ENCODE assay signal across 9 cellular contexts in the genomic region with DNA sequence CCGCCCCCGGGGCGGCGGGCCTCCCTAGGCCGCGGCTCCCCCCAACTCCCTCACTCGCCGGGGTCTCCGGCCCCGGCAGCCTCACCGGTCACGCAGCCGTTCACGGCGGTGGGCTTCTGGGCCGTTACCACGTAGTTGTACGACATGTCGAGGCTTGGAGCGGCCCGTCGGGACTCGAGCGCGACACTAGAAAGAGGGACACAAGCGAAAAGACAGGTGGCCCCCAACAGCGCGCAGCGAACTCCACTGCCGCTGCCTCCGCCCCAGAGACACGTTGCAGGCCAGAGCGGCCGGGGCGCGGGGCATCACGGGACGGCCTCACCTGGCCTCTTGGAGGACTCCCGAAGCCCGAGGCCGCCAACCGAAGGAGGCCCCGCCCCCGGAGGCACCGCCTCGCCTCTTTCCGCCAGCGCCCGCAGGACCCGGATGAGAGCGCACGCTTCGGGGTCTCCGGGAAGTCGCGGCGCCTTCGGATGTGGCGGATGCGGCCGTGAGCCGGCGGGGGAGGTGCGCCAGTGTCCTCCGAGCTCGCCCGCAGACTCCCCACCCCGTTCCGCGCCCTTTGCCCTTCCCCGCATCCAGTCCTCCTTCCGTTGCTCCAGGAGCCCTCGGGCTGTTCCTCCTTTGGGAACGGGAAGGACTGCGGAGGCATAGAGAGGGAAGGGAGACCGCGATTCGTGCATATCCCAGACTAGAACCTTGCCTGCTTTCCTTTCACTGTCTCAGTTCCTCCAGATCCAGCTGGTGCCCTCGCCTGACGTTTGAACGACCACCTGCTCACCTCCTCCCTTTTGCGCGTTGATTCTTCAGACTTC. TPM values are rescaled to one million over a fixed set of nuclear protein-coding genes. Genes with fewer than 3 reads are reported as not detected.
DNase-seq lines count a peak whose midpoint lies in the region; ATAC-seq, FAIRE-seq and TF ChIP-seq lines count a peak whose summit lies in the region.
"Had no signal": no experiment of that assay in that cellular context is flagged by ENCODE, and none has a peak within 500 bp of the region (broad histone marks: within the 10 kb centered on the region; RNA-seq: fewer than 3 reads in every experiment).

A gene (minus strand): TSS at position 283 of the 815 bp plus-strand sequence. CDS start 137 bp downstream, at position 146.
A gene with protein sequence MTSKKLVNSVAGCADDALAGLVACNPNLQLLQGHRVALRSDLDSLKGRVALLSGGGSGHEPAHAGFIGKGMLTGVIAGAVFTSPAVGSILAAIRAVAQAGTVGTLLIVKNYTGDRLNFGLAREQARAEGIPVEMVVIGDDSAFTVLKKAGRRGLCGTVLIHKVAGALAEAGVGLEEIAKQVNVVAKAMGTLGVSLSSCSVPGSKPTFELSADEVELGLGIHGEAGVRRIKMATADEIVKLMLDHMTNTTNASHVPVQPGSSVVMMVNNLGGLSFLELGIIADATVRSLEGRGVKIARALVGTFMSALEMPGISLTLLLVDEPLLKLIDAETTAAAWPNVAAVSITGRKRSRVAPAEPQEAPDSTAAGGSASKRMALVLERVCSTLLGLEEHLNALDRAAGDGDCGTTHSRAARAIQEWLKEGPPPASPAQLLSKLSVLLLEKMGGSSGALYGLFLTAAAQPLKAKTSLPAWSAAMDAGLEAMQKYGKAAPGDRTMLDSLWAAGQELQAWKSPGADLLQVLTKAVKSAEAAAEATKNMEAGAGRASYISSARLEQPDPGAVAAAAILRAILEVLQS (plus strand): TSS at position 406 of the 815 bp plus-strand sequence. CDS start 1,501 bp downstream, outside the sequence.

- H3K36me3 Mint-ChIP-seq in activated CD4-positive, alpha-beta T cell treated with anti-CD3 and anti-CD28 coated beads for 36 hours (ENCODE audit: low read depth) = peaks cover 45% of the 10 kb centered on the region
- peaks cover 15% of the 10 kb centered on the region for H3K36me3 Mint-ChIP-seq in chondrocyte (ENCODE audit: low read depth)

- peak; percentile 83 for ATAC-seq in HG03442 (IDR thresholded peaks at IDR 0.05; ENCODE audit: unreplicated experiment)
- peak; percentile 94 for ATAC-seq in activated CD4-positive, alpha-beta T cell treated with anti-CD3 and anti-CD28 coated beads for 36 hours

- peak within 1 kb of the TSS; percentile 97 for H3K4me3 ChIP-seq in kidney epithelial cell (ENCODE audit: low read depth, low read length)

- no peaks in the 10 kb centered on the region for H3K9me3 Mint-ChIP-seq in activated CD4-positive, alpha-beta T cell treated with anti-CD3 and anti-CD28 coated beads for 36 hours (ENCODE audit: low read depth)
- H3K9me3 Mint-ChIP-seq in chondrocyte (ENCODE audit: low read depth) = no peaks in the 10 kb centered on the region

- TF ChIP-seq CTCF in chondrocyte (IDR thresholded peaks at IDR 0.05) (no peak), kidney epithelial cell (IDR thresholded peaks at IDR 0.05; ENCODE audit: insufficient read depth, low read length, poor library complexity, severe bottlenecking) (no peak)

- H3K27me3 Mint-ChIP-seq in activated CD4-positive, alpha-beta T cell treated with anti-CD3 and anti-CD28 coated beads for 36 hours = no peaks in the 10 kb centered on the region
- no peaks in the 10 kb centered on the region for H3K27me3 Mint-ChIP-seq in chondrocyte (ENCODE audit: low read depth)

- DNase-seq in Ammon's horn (ENCODE audit: low spot score) = peak; percentile 94
- peak; percentile 96 for DNase-seq in GM19239 (ENCODE audit: insufficient read length, low spot score)
- DNase-seq in NCI-H524 (lab: John Stamatoyannopoulos, UW) = peak; percentile 86 to 90
- DNase-seq in activated CD4-positive, alpha-beta T cell treated with anti-CD3 and anti-CD28 coated beads for 36 hours = peak; percentile 99
- DNase-seq in chondrocyte (ENCODE audit: low spot score) = peak; percentile 98
- DNase-seq in kidney epithelial cell (ENCODE audit: low read depth) = peak; percentile 60
- DNase-seq in stimulated activated CD4-positive, alpha-beta T cell treated with anti-CD3 and anti-CD28 coated beads, Interleukin-15, amount 100 ng/mL, for 24 hours = peak; percentile 99

- H3K27ac Mint-ChIP-seq in activated CD4-positive, alpha-beta T cell treated with anti-CD3 and anti-CD28 coated beads for 36 hours = peak within 1 kb of the TSS; percentile 100
- H3K27ac Mint-ChIP-seq in chondrocyte (ENCODE audit: unreplicated experiment) = peak within 1 kb of the TSS; percentile 90

- POLR2A ChIA-PET in activated CD4-positive, alpha-beta T cell treated with anti-CD3 and anti-CD28 coated beads for 36 hours (lab: Charles Lee) = interaction anchor here (0.5 to 2.4 kb wide), 5 partner anchors 29 to 174 kb away, joined by 3 to 26 read pairs (median 4); a partner anchor contains a TSS

- FAIRE-seq in GM19239 (lab: Jason Lieb, UNC) = peak; percentile 79
- FAIRE-seq: TTC549 had no signal

- peaks cover 63% of the 10 kb centered on the region for H3K4me1 Mint-ChIP-seq in activated CD4-positive, alpha-beta T cell treated with anti-CD3 and anti-CD28 coated beads for 36 hours
- H3K4me1 Mint-ChIP-seq in chondrocyte (ENCODE audit: low read depth) = peaks cover 51% of the 10 kb centered on the region

- peak within 1 kb of the TSS; percentile 97 for H3K4me3 Mint-ChIP-seq in activated CD4-positive, alpha-beta T cell treated with anti-CD3 and anti-CD28 coated beads for 36 hours
- H3K4me3 Mint-ChIP-seq in chondrocyte (ENCODE audit: unreplicated experiment) = peak within 1 kb of the TSS; percentile 95

- peaks cover 1% of the 10 kb centered on the region for H3K36me3 ChIP-seq in kidney epithelial cell (ENCODE audit: control insufficient read depth, insufficient read depth, low read length)

- H3K27me3 ChIP-seq in kidney epithelial cell (ENCODE audit: control insufficient read depth, insufficient read depth, low read length) = no peaks in the 10 kb centered on the region

- intact Hi-C loops in activated CD4-positive, alpha-beta T cell treated with anti-CD3 and anti-CD28 coated beads for 36 hours (cut with DNase I, micrococcal nuclease) = loop anchor here (1.0 to 10.0 kb wide), 11 partner anchors 29 to 792 kb away; a partner anchor contains a TSS

- CTCF ChIA-PET in activated CD4-positive, alpha-beta T cell treated with anti-CD3 and anti-CD28 coated beads for 36 hours (lab: Charles Lee) = interaction anchor here (0.6 to 7.4 kb wide), 13 partner anchors 23 to 501 kb away, joined by 3 to 185 read pairs (median 4); a partner anchor contains a TSS

RNA-seq across cellular contexts. Expression of the first gene that starts in this region (rescaled TPM):
- 100 to 1,000 TPM; 258 to 268 TPM for total RNA-seq in activated CD4-positive, alpha-beta T cell treated with anti-CD3 and anti-CD28 coated beads for 36 hours
- total RNA-seq in chondrocyte (188 to 264 TPM (median 194 TPM) in 3 replicates), kidney epithelial cell (163 and 165 TPM in 2 replicates)

RNA-seq across cellular contexts. Expression of the second gene that starts in this region (rescaled TPM):
- 100 to 1,000 TPM; 100 to 107 TPM for total RNA-seq in activated CD4-positive, alpha-beta T cell treated with anti-CD3 and anti-CD28 coated beads for 36 hours
- total RNA-seq in chondrocyte (31.9 to 41.4 TPM (median 32.2 TPM) in 3 replicates), kidney epithelial cell (35.2 and 58.8 TPM in 2 replicates)

Comparison
In these comparisons a context has a peak if more than half of its experiments do, and no peak if none do; other contexts are left out.
1. Peak in every context shown above with its lines: DNase-seq, ATAC-seq and H3K4me3 ChIP-seq.